ENCODE assay signal across 31 cellular contexts in genomic region chr4:25330335-25330734, GRCh38. TPM values are rescaled to one million over a fixed set of nuclear protein-coding genes. Genes with fewer than 3 reads are reported as not detected.
A peak's percentile ranks its signal among the peaks of the same experiment; 100 is the strongest.
DNase-seq lines count a peak whose midpoint lies in the region; ATAC-seq, FAIRE-seq and TF ChIP-seq lines count a peak whose summit lies in the region.
"Had no signal": no experiment of that assay in that cellular context is flagged by ENCODE, and none has a peak within 500 bp of the region (broad histone marks: within the 10 kb centered on the region; RNA-seq: fewer than 3 reads in every experiment).

No MANE protein-coding gene starts in this region.

- TF ChIP-seq EP300 in GM12878 (IDR thresholded peaks at IDR 0.05; ENCODE audit: borderline replicate concordance in 1 of 2, control insufficient read depth in 1 of 2, low read depth in 2 of 2, low read length in 2 of 2), result no peak
- TF ChIP-seq EP300 in sigmoid colon (IDR thresholded peaks at IDR 0.05), result no peak

- SMC1A ChIA-PET in GM12878 (lab: Charles Lee; ENCODE audit: uncharacterized antibody, unreplicated experiment), result interaction anchor here (1.3 to 2.0 kb wide), 4 partner anchors 10 to 36 kb away, joined by 5 to 11 read pairs (median 9); no protein-coding TSS in a partner anchor

- TF ChIP-seq CTCF in GM12878 (IDR thresholded peaks at IDR 0.05 in 2 of 3, conservative IDR thresholded peaks at IDR 0.05 in 1 of 3; ENCODE audit: control insufficient read depth in 2 of 3, extremely low read depth in 1 of 3, insufficient read depth in 1 of 3, low read depth in 3 of 3, low read length in 3 of 3), result no peak
- no peak for TF ChIP-seq CTCF in sigmoid colon (IDR thresholded peaks at IDR 0.05)
- no peak for TF ChIP-seq CTCF in Peyer's patch (IDR thresholded peaks at IDR 0.05)

- no peak for FAIRE-seq in GM12878 (lab: Jason Lieb, UNC)
- FAIRE-seq: keratinocyte had no signal

- H3K9me3 ChIP-seq in GM12878 (replicated peaks; ENCODE audit: control insufficient read depth, insufficient read depth, low read length) (no peaks in the 10 kb centered on the region), sigmoid colon (no peaks in the 10 kb centered on the region), Karpas-422 (ENCODE audit: low read length) (no peaks in the 10 kb centered on the region), Peyer's patch (no peaks in the 10 kb centered on the region)
- H3K9me3 ChIP-seq: esophagus muscularis mucosa, gastrocnemius medialis, prostate gland, tibial artery had no signal

- 100% methylated on average over 1 of the region's 1 CpG for WGBS in GM12878 (ENCODE audit: insufficient coverage, insufficient replicate concordance, low lambda C conversion rate, missing lambda C conversion rate)
- 91 to 95% methylated on average over 1 of the region's 1 CpG for WGBS in sigmoid colon, 2 donors

- peaks cover 10% of the 10 kb centered on the region for H3K36me3 Mint-ChIP-seq in activated CD4-positive, alpha-beta T cell treated with anti-CD3 and anti-CD28 coated beads, Interleukin-2, amount 10 ng/mL, durations not matched to agents 24 days and 14 days (ENCODE audit: low read depth)
- H3K36me3 Mint-ChIP-seq: activated naive CD4-positive, alpha-beta T cell treated with anti-CD3 and anti-CD28 coated beads, Interleukin-2, amount 50 U/mL, for 72 hours had no signal

- no peaks in the 10 kb centered on the region for H3K27me3 ChIP-seq in GM12878 (replicated peaks in 1 of 2; ENCODE audit: control insufficient read depth in 2 of 2, insufficient read depth in 2 of 2, low read length in 1 of 2)
- H3K27me3 ChIP-seq in sigmoid colon, result no peaks in the 10 kb centered on the region
- H3K27me3 ChIP-seq in Karpas-422 (ENCODE audit: low read length), result no peaks in the 10 kb centered on the region
- no peaks in the 10 kb centered on the region for H3K27me3 ChIP-seq in Peyer's patch
- H3K27me3 ChIP-seq: esophagus muscularis mucosa, gastrocnemius medialis, tibial artery had no signal

- no peak overlapping the region for H3K4me3 Mint-ChIP-seq in activated CD4-positive, alpha-beta T cell treated with anti-CD3 and anti-CD28 coated beads, Interleukin-2, amount 10 ng/mL, durations not matched to agents 24 days and 14 days
- H3K4me3 Mint-ChIP-seq: stimulated activated memory B cell treated with anti-CD40 and anti-IgM and Interleukin-4, amounts not matched to agents 10 μg/mL and 1 μg/mL and 100 μg/mL, for 72 hours had no signal

- no peak overlapping the region for H3K27ac ChIP-seq in GM12878 (ENCODE audit: control insufficient read depth, insufficient read depth)
- H3K27ac ChIP-seq in sigmoid colon, result peak overlapping the region in 3 of 4 donors; percentile 69 to 71 (median 70)
- no peak overlapping the region for H3K27ac ChIP-seq in Karpas-422 (ENCODE audit: low read length)
- no peak overlapping the region for H3K27ac ChIP-seq in Peyer's patch
- H3K27ac ChIP-seq: gastrocnemius medialis, GM23248, RWPE1, SK-N-MC, VCaP had no signal

- POLR2A ChIA-PET in GM12878 (lab: Charles Lee), result interaction anchor here (2.1 kb wide), 1 partner anchor 18 kb away, joined by 13 read pairs; the partner anchor contains the start of gene ZCCHC4

- ATAC-seq in HG03460 (IDR thresholded peaks at IDR 0.05; ENCODE audit: unreplicated experiment) (peak; percentile 10), GM12878 (peak; percentile 31)
- ATAC-seq: activated T-cell treated with anti-CD3 and anti-CD28 coated beads, Interleukin-2, amount 50 U/mL, for 4 hours; gastrocnemius medialis; stimulated activated memory B cell treated with anti-CD40 and anti-IgM and Interleukin-4, amounts not matched to agents 10 μg/mL and 1 μg/mL and 100 μg/mL, for 72 hours had no signal

- CTCF ChIA-PET in GM12878 (lab: Yijun Ruan, JAX), result interaction anchor here (1.1 to 3.8 kb wide), 5 partner anchors 15 to 161 kb away, joined by 3 to 22 read pairs (median 5); partner anchors contain the start of gene ZCCHC4

- in situ Hi-C loops in GM12878 (cut with MboI), result no loop called here

- no peak overlapping the region for H2AFZ ChIP-seq in GM12878 (ENCODE audit: control insufficient read depth, low read depth, low read length)
- H2AFZ ChIP-seq in Karpas-422 (ENCODE audit: low read length), result no peak overlapping the region
- H2AFZ ChIP-seq: GM23248 had no signal

- no peaks in the 10 kb centered on the region; a peak in 1 of 4 replicates for H3K36me3 ChIP-seq in GM12878 (ENCODE audit: control insufficient read depth in 2 of 2, insufficient read depth in 2 of 2, low read length in 1 of 2)
- peaks cover 0 to 7% (median 0%) of the 10 kb centered on the region in 4 donors for H3K36me3 ChIP-seq in sigmoid colon
- H3K36me3 ChIP-seq in Karpas-422 (ENCODE audit: insufficient read depth, low read length), result no peaks in the 10 kb centered on the region
- peaks cover 0 to 4% (median 0%) of the 10 kb centered on the region in 3 donors for H3K36me3 ChIP-seq in Peyer's patch
- H3K36me3 ChIP-seq: gastrocnemius medialis, prostate gland had no signal

- intact Hi-C loops in activated CD4-positive, alpha-beta T cell treated with anti-CD3 and anti-CD28 coated beads, Interleukin-2, amount 10 ng/mL, durations not matched to agents 24 days and 14 days (cut with micrococcal nuclease), result no loop called here
- intact Hi-C loops in GM12878 (cut with micrococcal nuclease; ENCODE audit: unreplicated experiment) (no loop called here), sigmoid colon (cut with DNase I) (no loop called here)

- no peaks in the 10 kb centered on the region for H3K27me3 Mint-ChIP-seq in activated CD4-positive, alpha-beta T cell treated with anti-CD3 and anti-CD28 coated beads, Interleukin-2, amount 10 ng/mL, durations not matched to agents 24 days and 14 days
- H3K27me3 Mint-ChIP-seq: activated CD4-positive, alpha-beta memory T cell treated with anti-CD3 and anti-CD28 coated beads, Interleukin-2, amount 10 ng/mL, durations not matched to agents 7 days and 5 days; IgD-negative memory B cell; stimulated activated memory B cell treated with anti-CD40 and anti-IgM and Interleukin-4, amounts not matched to agents 10 μg/mL and 1 μg/mL and 100 μg/mL, for 72 hours had no signal

- H3K4me1 ChIP-seq in GM12878 (ENCODE audit: control insufficient read depth, insufficient read depth, low read length) (peaks cover 4% of the 10 kb centered on the region), sigmoid colon (peaks cover 0 to 25% (median 18%) of the 10 kb centered on the region in 4 donors), Karpas-422 (ENCODE audit: low read length) (no peaks in the 10 kb centered on the region), Peyer's patch (peaks cover 0 to 9% (median 0%) of the 10 kb centered on the region in 4 donors)
- H3K4me1 ChIP-seq: gastrocnemius medialis, prostate gland had no signal

- BruUV-seq in GM12878 (replicated peaks; lab: Mats Ljungman, UMichigan), result no TSS peak

- no peaks in the 10 kb centered on the region for H3K9me2 ChIP-seq in Karpas-422 (replicated peaks; ENCODE audit: insufficient read depth, low read length)

- H3K9ac ChIP-seq in GM12878 (ENCODE audit: control insufficient read depth, insufficient read depth, low read length), result no peak overlapping the region
- no peak overlapping the region for H3K9ac ChIP-seq in Karpas-422 (ENCODE audit: low read length)
- H3K9ac ChIP-seq: GM23248 had no signal

- H3K4me1 Mint-ChIP-seq in activated CD4-positive, alpha-beta T cell treated with anti-CD3 and anti-CD28 coated beads, Interleukin-2, amount 10 ng/mL, durations not matched to agents 24 days and 14 days, result peaks cover 17% of the 10 kb centered on the region

- no peaks in the 10 kb centered on the region for H3K9me3 Mint-ChIP-seq in activated CD4-positive, alpha-beta T cell treated with anti-CD3 and anti-CD28 coated beads, Interleukin-2, amount 10 ng/mL, durations not matched to agents 24 days and 14 days
- H3K9me3 Mint-ChIP-seq: activated CD4-positive, alpha-beta memory T cell treated with anti-CD3 and anti-CD28 coated beads, Interleukin-2, amount 10 ng/mL, durations not matched to agents 7 days and 5 days; activated naive CD4-positive, alpha-beta T cell treated with anti-CD3 and anti-CD28 coated beads, Interleukin-2, amount 50 U/mL, for 72 hours; activated T-cell treated with anti-CD3 and anti-CD28 coated beads, Interleukin-2, amount 50 U/mL, for 4 hours; IgD-negative memory B cell; stimulated activated memory B cell treated with anti-CD40 and anti-IgM and Interleukin-4, amounts not matched to agents 10 μg/mL and 1 μg/mL and 100 μg/mL, for 72 hours; T-helper 2 cell treated with Interferon-gamma antibody and Interleukin-4, amounts not matched to agents 5 μg/mL and 100 μg/mL, for 36 hours had no signal

- TF ChIP-seq RAD21 in GM12878 (IDR thresholded peaks at IDR 0.05; ENCODE audit: insufficient read depth, low read depth, low read length), result no peak

- RAD21 ChIA-PET in GM12878 (lab: Charles Lee; ENCODE audit: unreplicated experiment), result interaction anchor here (1.1 kb wide), 1 partner anchor 18 kb away, joined by 3 read pairs; the partner anchor contains the start of gene ZCCHC4

- H3K4me3 ChIP-seq in GM12878, result no peak overlapping the region
- H3K4me3 ChIP-seq in sigmoid colon, result peak overlapping the region in 2 of 4 donors; percentile 31 to 34
- H3K4me3 ChIP-seq in Karpas-422 (ENCODE audit: low read length), result no peak overlapping the region
- H3K4me3 ChIP-seq in Peyer's patch, result no peak overlapping the region
- H3K4me3 ChIP-seq: esophagus muscularis mucosa, gastrocnemius medialis, GM23248, lung, prostate gland, SK-N-MC had no signal

- H4K20me1 ChIP-seq in GM12878 (ENCODE audit: control insufficient read depth, insufficient read depth), result no peaks in the 10 kb centered on the region
- H4K20me1 ChIP-seq in Karpas-422 (ENCODE audit: insufficient read depth, low read depth, low read length), result no peaks in the 10 kb centered on the region

- TF ChIP-seq POLR2A in GM12878 (IDR thresholded peaks at IDR 0.05; ENCODE audit: low read depth, low read length) (no peak), sigmoid colon (IDR thresholded peaks at IDR 0.05) (no peak), Peyer's patch (IDR thresholded peaks at IDR 0.05) (no peak)

- H3K4me2 ChIP-seq in GM12878 (ENCODE audit: control insufficient read depth, insufficient read depth), result no peak overlapping the region
- no peak overlapping the region for H3K4me2 ChIP-seq in Karpas-422 (ENCODE audit: low read depth, low read length, poor library complexity, severe bottlenecking)

- DNase-seq in activated CD4-positive, alpha-beta T cell treated with anti-CD3 and anti-CD28 coated beads, Interleukin-2, amount 10 ng/mL, durations not matched to agents 24 days and 14 days, result no peak
- no peak for DNase-seq in activated CD4-positive, alpha-beta T cell treated with anti-CD3 and anti-CD28 coated beads, Interleukin-2, amount 50 U/mL, for 1 hour
- DNase-seq in GM12878 (ENCODE audit: low read depth, low spot score) (no peak), sigmoid colon (no peak), Karpas-422 (no peak), iPS-NIHi11 (ENCODE audit: low spot score) (no peak), Peyer's patch (no peak)
- DNase-seq: 8988T; activated CD4-positive, alpha-beta memory T cell treated with anti-CD3 and anti-CD28 coated beads, Interleukin-2, amount 10 ng/mL, durations not matched to agents 7 days and 5 days; activated T-cell treated with anti-CD3 and anti-CD28 coated beads, Interleukin-2, amount 50 U/mL, for 4 hours; DMS53; gastrocnemius medialis; GM23248; hippocampal formation; NCI-H1436 treated with DMSO at 0.1 percent for 48 hours; NCI-H2171 treated with DMSO at 0.1 percent for 48 hours; NCI-H526; stimulated activated CD4-positive, alpha-beta T cell treated with anti-CD3 and anti-CD28 coated beads, Interleukin-1b, Interleukin-23, amount 100 ng/mL, for 48 hours; tibial artery had no signal

- H3K27ac Mint-ChIP-seq in activated CD4-positive, alpha-beta T cell treated with anti-CD3 and anti-CD28 coated beads, Interleukin-2, amount 10 ng/mL, durations not matched to agents 24 days and 14 days, result peak overlapping the region; percentile 92

- H3K79me2 ChIP-seq in GM12878 (ENCODE audit: control insufficient read depth, insufficient read depth, low read length) (peaks cover 7% of the 10 kb centered on the region), Karpas-422 (ENCODE audit: low read length) (peaks cover 26% of the 10 kb centered on the region)

RNA-seq across cellular contexts. Expression of gene ZCCHC4, which starts 17.8 kb away (rescaled TPM):
- total RNA-seq in activated CD4-positive, alpha-beta T cell treated with anti-CD3 and anti-CD28 coated beads, Interleukin-2, amount 10 ng/mL, durations not matched to agents 24 days and 14 days, result 15.5 and 15.6 TPM in 2 replicates
- total RNA-seq in GM12878 (2013; cell fraction: nucleolus; rRNA removed), result 72.2 and 72.3 TPM in 2 replicates
- total RNA-seq in GM12878 (2014; rRNA removed), result 13.2 and 15.1 TPM in 2 replicates
- 12.9 and 13.7 TPM in 2 replicates for total RNA-seq in GM12878 (2014; rRNA removed; fragmentation: Illumina TruSeq; extraction: Trizol)
- total RNA-seq in GM12878 (2021), result 9.7 and 10.5 TPM in 2 replicates
- polyA plus RNA-seq in GM12878 (2011; ENCODE audit: low read depth), result 3.4 TPM
- 15.6 and 22.0 TPM in 2 replicates for polyA plus RNA-seq in GM12878 (2011; rRNA removed)
- 6.3 and 8.0 TPM in 2 replicates for polyA plus RNA-seq in GM12878 (2011; cell fraction: cytosol; rRNA removed)
- 16.2 and 18.7 TPM in 2 replicates for polyA plus RNA-seq in GM12878 (2011; cell fraction: nucleus; rRNA removed)
- 4.2 and 5.9 TPM in 2 replicates for polyA plus RNA-seq in GM12878 (2012)
- 12.4 and 14.3 TPM in 2 replicates for polyA plus RNA-seq in GM12878 (2014; fragmentation: Illumina TruSeq; extraction: Trizol)
- 1 to 10 TPM; 3.2 to 4.5 TPM for polyA plus RNA-seq in GM12878 (2014; fragmentation: Nextera tagmentation; extraction: Ambion mirVana)
- 9.6 and 11.7 TPM in 2 replicates for polyA plus RNA-seq in GM12878 (2014; rRNA removed)
- polyA plus RNA-seq in GM12878 (2016; fragmentation: Nextera tagmentation; extraction: Ambion mirVana), result 10 to 100 TPM; 13.5 to 17.7 TPM
- polyA minus RNA-seq in GM12878 (2011; rRNA and poly(A)+ RNA removed), result 14.7 and 15.2 TPM in 2 replicates
- 7.2 and 8.8 TPM in 2 replicates for polyA minus RNA-seq in GM12878 (2011; cell fraction: cytosol; rRNA and poly(A)+ RNA removed)
- 20.2 and 27.7 TPM in 2 replicates for polyA minus RNA-seq in GM12878 (2011; cell fraction: nucleus; rRNA and poly(A)+ RNA removed)
- total RNA-seq in sigmoid colon, result 10 to 100 TPM in 3 of 4 donors, 1 to 10 TPM in 1; 9.1 to 21.8 (median 17.8) TPM
- 1 to 10 TPM; 3.5 to 4.5 (median 4.2) TPM for polyA plus RNA-seq in sigmoid colon
- 11.2 and 11.7 TPM in 2 replicates for total RNA-seq in Karpas-422 (2014; rRNA removed; shearing (Covaris generic); ENCODE audit: low replicate concordance)
- total RNA-seq in Peyer's patch, result 10 to 100 TPM; 14.7 to 55.3 (median 19.8) TPM

RNA-seq across cellular contexts. Expression of gene ANAPC4, which starts 46.7 kb away (rescaled TPM):
- 37.4 and 42.1 TPM in 2 replicates for total RNA-seq in activated CD4-positive, alpha-beta T cell treated with anti-CD3 and anti-CD28 coated beads, Interleukin-2, amount 10 ng/mL, durations not matched to agents 24 days and 14 days
- 105 and 107 TPM in 2 replicates for total RNA-seq in GM12878 (2013; cell fraction: nucleolus; rRNA removed)
- total RNA-seq in GM12878 (2014; rRNA removed) (27.8 and 29.8 TPM in 2 replicates), GM12878 (2014; rRNA removed; fragmentation: Illumina TruSeq; extraction: Trizol) (31.5 and 36.2 TPM in 2 replicates), GM12878 (2021) (27.6 and 28.2 TPM in 2 replicates), sigmoid colon (10 to 100 TPM; 31.4 to 75.1 (median 34.5) TPM), Peyer's patch (10 to 100 TPM; 23.5 to 69.3 (median 39.7) TPM)
- polyA plus RNA-seq in GM12878 (2011; ENCODE audit: low read depth), result 15.3 TPM
- polyA plus RNA-seq in GM12878 (2011; rRNA removed) (31.6 and 58.9 TPM in 2 replicates), GM12878 (2014; fragmentation: Illumina TruSeq; extraction: Trizol) (40.1 and 51.2 TPM in 2 replicates), GM12878 (2014; fragmentation: Nextera tagmentation; extraction: Ambion mirVana) (10 to 100 TPM; 16.3 to 17.0 TPM), GM12878 (2014; rRNA removed) (24.5 and 27.0 TPM in 2 replicates), GM12878 (2016; fragmentation: Nextera tagmentation; extraction: Ambion mirVana) (10 to 100 TPM; 44.3 to 50.2 TPM), sigmoid colon (10 to 100 TPM in 2 of 3 donors, 1 to 10 TPM in 1; 8.8 to 18.7 (median 12.0) TPM)
- polyA plus RNA-seq in GM12878 (2011; cell fraction: cytosol; rRNA removed), result 8.5 and 8.8 TPM in 2 replicates
- polyA plus RNA-seq in GM12878 (2011; cell fraction: nucleus; rRNA removed), result 67.5 and 81.8 TPM in 2 replicates
- 15.2 and 18.6 TPM in 2 replicates for polyA plus RNA-seq in GM12878 (2012)
- polyA minus RNA-seq in GM12878 (2011; rRNA and poly(A)+ RNA removed), result 14.3 and 17.7 TPM in 2 replicates
- polyA minus RNA-seq in GM12878 (2011; cell fraction: cytosol; rRNA and poly(A)+ RNA removed), result 4.8 and 9.6 TPM in 2 replicates
- polyA minus RNA-seq in GM12878 (2011; cell fraction: nucleus; rRNA and poly(A)+ RNA removed), result 22.8 and 37.2 TPM in 2 replicates
- total RNA-seq in Karpas-422 (2014; rRNA removed; shearing (Covaris generic); ENCODE audit: low replicate concordance), result 57.6 and 75.7 TPM in 2 replicates

Comparison
In these comparisons a context has a peak if more than half of its experiments do, and no peak if none do; other contexts are left out.
1. H3K27ac ChIP-seq: peak in sigmoid colon (3 of 4); none in GM12878 (single experiment), Karpas-422 (single experiment) and Peyer's patch (0 of 4).